20 cellular contexts compared by ENCODE assay signal in genomic region chr11:118476676-118477075, GRCh38. TPM values are rescaled to one million over a fixed set of nuclear protein-coding genes. Genes with fewer than 3 reads are reported as not detected.
DNase-seq lines count a peak whose midpoint lies in the region; ATAC-seq and TF ChIP-seq lines count a peak whose summit lies in the region.
"Had no signal": no experiment of that assay in that cellular context is flagged by ENCODE, and none has a peak within 500 bp of the region (broad histone marks: within the 10 kb centered on the region; RNA-seq: fewer than 3 reads in every experiment).

No MANE protein-coding gene starts in this region.

- peaks cover 87% of the 10 kb centered on the region for H3K36me3 Mint-ChIP-seq in activated T-cell treated with anti-CD3 and anti-CD28 coated beads, Interleukin-2, amount 50 U/mL, for 24 hours (ENCODE audit: low read depth)
- peaks cover 52% of the 10 kb centered on the region for H3K36me3 Mint-ChIP-seq in progenitor cell of endocrine pancreas (ENCODE audit: insufficient read depth)

- ATAC-seq in GM21786 (IDR thresholded peaks at IDR 0.05; ENCODE audit: unreplicated experiment): no peak
- ATAC-seq: gastrocnemius medialis, HepG2 had no signal

- no peak overlapping the region for H3K4me3 ChIP-seq in choroid plexus epithelial cell (ENCODE audit: low read depth, low read length)
- H3K4me3 ChIP-seq: colonic mucosa, gastrocnemius medialis, right atrium auricular region had no signal

- DNase-seq in activated T-cell treated with anti-CD3 and anti-CD28 coated beads, Interleukin-2, amount 50 U/mL, for 24 hours: no peak
- DNase-seq in activated T-cell treated with anti-CD3 and anti-CD28 coated beads, Interleukin-2, amount 50 U/mL, for 48 hours: no peak
- DNase-seq in NCI-H82 (lab: John Stamatoyannopoulos, UW): peak; percentile 76
- DNase-seq in choroid plexus epithelial cell (ENCODE audit: low read depth): peak; percentile 47
- no peak for DNase-seq in progenitor cell of endocrine pancreas (ENCODE audit: low spot score, unreplicated experiment)
- DNase-seq in NCI-H1048 (lab: John Stamatoyannopoulos, UW): no peak
- no peak for DNase-seq in NCI-H69 (lab: John Stamatoyannopoulos, UW)
- DNase-seq: activated CD4-positive, alpha-beta T cell treated with anti-CD3 and anti-CD28 coated beads, Interleukin-2, amount 50 U/mL, for 48 hours; colonic mucosa; gastrocnemius medialis; MM.1S; NCI-H1694 treated with DMSO at 0.1 percent for 48 hours; NCI-H2227 treated with DMSO at 0.1 percent for 48 hours; stimulated activated CD4-positive, alpha-beta T cell treated with anti-CD3 and anti-CD28 coated beads, Interleukin-15, amount 100 ng/mL, for 24 hours; trophoblast cell had no signal

- no peak overlapping the region for H3K4me3 Mint-ChIP-seq in activated T-cell treated with anti-CD3 and anti-CD28 coated beads, Interleukin-2, amount 50 U/mL, for 24 hours
- H3K4me3 Mint-ChIP-seq in progenitor cell of endocrine pancreas (ENCODE audit: low read depth): no peak overlapping the region
- H3K4me3 Mint-ChIP-seq: stimulated activated naive CD8-positive, alpha-beta T cell treated with anti-CD3 and anti-CD28 coated beads, Interleukin-15, Interleukin-2, amounts not matched to agents 100 ng/mL and 50 ng/mL, for 24 hours had no signal

- peaks cover 12% of the 10 kb centered on the region for H3K4me1 Mint-ChIP-seq in activated T-cell treated with anti-CD3 and anti-CD28 coated beads, Interleukin-2, amount 50 U/mL, for 24 hours (ENCODE audit: low read depth)
- H3K4me1 Mint-ChIP-seq in progenitor cell of endocrine pancreas (ENCODE audit: low read depth): no peaks in the 10 kb centered on the region

- no peaks in the 10 kb centered on the region for H3K9me3 Mint-ChIP-seq in activated T-cell treated with anti-CD3 and anti-CD28 coated beads, Interleukin-2, amount 50 U/mL, for 24 hours
- H3K9me3 Mint-ChIP-seq in progenitor cell of endocrine pancreas (ENCODE audit: low read depth): no peaks in the 10 kb centered on the region
- H3K9me3 Mint-ChIP-seq: stimulated activated naive CD8-positive, alpha-beta T cell treated with anti-CD3 and anti-CD28 coated beads, Interleukin-15, Interleukin-2, amounts not matched to agents 100 ng/mL and 50 ng/mL, for 24 hours had no signal

- TF ChIP-seq CTCF in choroid plexus epithelial cell (conservative IDR thresholded peaks at IDR 0.05; ENCODE audit: low read depth, low read length): no peak
- no peak for TF ChIP-seq CTCF in progenitor cell of endocrine pancreas (IDR thresholded peaks at IDR 0.05; ENCODE audit: unreplicated experiment)

- no peaks in the 10 kb centered on the region for H3K27me3 Mint-ChIP-seq in activated T-cell treated with anti-CD3 and anti-CD28 coated beads, Interleukin-2, amount 50 U/mL, for 24 hours
- H3K27me3 Mint-ChIP-seq in progenitor cell of endocrine pancreas: no peaks in the 10 kb centered on the region
- H3K27me3 Mint-ChIP-seq: stimulated activated naive CD8-positive, alpha-beta T cell treated with anti-CD3 and anti-CD28 coated beads, Interleukin-15, Interleukin-2, amounts not matched to agents 100 ng/mL and 50 ng/mL, for 24 hours had no signal

- H3K27ac Mint-ChIP-seq in activated T-cell treated with anti-CD3 and anti-CD28 coated beads, Interleukin-2, amount 50 U/mL, for 24 hours: peak overlapping the region; percentile 73
- peak overlapping the region; percentile 40 for H3K27ac Mint-ChIP-seq in progenitor cell of endocrine pancreas
- H3K27ac Mint-ChIP-seq: stimulated activated naive CD8-positive, alpha-beta T cell treated with anti-CD3 and anti-CD28 coated beads, Interleukin-15, Interleukin-2, amounts not matched to agents 100 ng/mL and 50 ng/mL, for 24 hours had no signal

RNA-seq across cellular contexts. Expression of gene KMT2A, which starts 40.4 kb away (rescaled TPM):
- total RNA-seq in progenitor cell of endocrine pancreas: 89.1 and 94.6 TPM in 2 replicates

RNA-seq across cellular contexts. Expression of gene TTC36, which starts 50.6 kb away (rescaled TPM):
- total RNA-seq in progenitor cell of endocrine pancreas: 2.2 and 3.3 TPM in 2 replicates
- total RNA-seq: H1 had no signal

RNA-seq across cellular contexts. Expression of gene TMEM25, which starts 54.3 kb away (rescaled TPM):
- total RNA-seq in progenitor cell of endocrine pancreas: 53.5 and 59.5 TPM in 2 replicates

Comparison
In these comparisons a context has a peak if more than half of its experiments do, and no peak if none do; other contexts are left out.
1. DNase-seq: peak in NCI-H82 (single experiment) and choroid plexus epithelial cell (single experiment); none in activated T-cell treated with anti-CD3 and anti-CD28 coated beads, Interleukin-2, amount 50 U/mL, for 24 hours (single experiment), activated T-cell treated with anti-CD3 and anti-CD28 coated beads, Interleukin-2, amount 50 U/mL, for 48 hours (0 of 2), progenitor cell of endocrine pancreas (single experiment), NCI-H1048 (single experiment) and NCI-H69 (single experiment).